11 cellular contexts compared by ENCODE assay signal in the genomic region with DNA sequence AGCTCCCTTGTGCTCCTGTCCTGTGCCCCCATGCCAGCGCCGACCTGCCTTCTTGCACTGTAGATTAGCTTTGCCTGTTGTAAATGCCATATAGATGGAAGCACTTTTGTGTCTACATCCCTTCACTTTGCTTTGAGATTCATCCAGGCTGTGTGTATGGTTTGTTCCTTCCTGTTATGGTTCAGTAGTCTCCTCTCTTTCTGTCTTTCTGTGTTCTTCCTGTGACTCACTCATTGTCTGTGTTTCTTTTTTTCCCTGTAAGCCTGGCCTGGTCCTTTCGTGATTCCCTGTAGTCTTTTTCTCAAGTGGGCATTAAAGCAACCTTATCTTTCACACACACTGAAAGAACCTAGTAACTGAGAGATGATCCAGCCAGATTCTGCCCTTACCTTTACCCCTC.
A peak's percentile ranks its signal among the peaks of the same experiment; 100 is the strongest.
DNase-seq lines count a peak whose midpoint lies in the region; ATAC-seq and TF ChIP-seq lines count a peak whose summit lies in the region.
"Had no signal": no experiment of that assay in that cellular context is flagged by ENCODE, and none has a peak within 500 bp of the region (broad histone marks: within the 10 kb centered on the region; RNA-seq: fewer than 3 reads in every experiment).

No MANE protein-coding gene starts in this region.

- 81% methylated on average over 3 of the region's 3 CpGs for WGBS in SK-N-SH (ENCODE audit: low lambda C conversion rate)

- CTCF ChIA-PET in activated CD4-positive, alpha-beta T cell treated with anti-CD3 and anti-CD28 coated beads, Interleukin-2, amount 10 ng/mL, durations not matched to agents 7 days and 5 days (lab: Charles Lee): interaction anchor here (0.9 kb wide), 1 partner anchor 10 kb away, joined by 3 read pairs; no protein-coding TSS in a partner anchor
- CTCF ChIA-PET in SK-N-SH (lab: Yijun Ruan, JAX): interaction anchor here (1.1 to 1.3 kb wide), 3 partner anchors 10 to 1101 kb away, joined by 3 to 4 read pairs (median 3); no protein-coding TSS in a partner anchor

- no peaks in the 10 kb centered on the region for H3K9me3 ChIP-seq in SK-N-SH
- H3K9me3 ChIP-seq: uterus had no signal

- H3K27ac ChIP-seq in SK-N-SH (ENCODE audit: low read depth in 2 of 2, low read length in 1 of 2): peak overlapping the region in 1 of 2 experiments; percentile 57; a peak in 2 of 4 replicates
- H3K27ac ChIP-seq: uterus had no signal

- no peak overlapping the region for H2AFZ ChIP-seq in SK-N-SH (ENCODE audit: low read depth)

- H3K27ac Mint-ChIP-seq in activated CD4-positive, alpha-beta T cell treated with anti-CD3 and anti-CD28 coated beads, Interleukin-2, amount 10 ng/mL, durations not matched to agents 7 days and 5 days: peak overlapping the region; percentile 54
- peak overlapping the region; percentile 3 for H3K27ac Mint-ChIP-seq in stimulated activated memory B cell treated with anti-CD40 and anti-IgM and Interleukin-4, amounts not matched to agents 10 μg/mL and 1 μg/mL and 100 μg/mL, for 72 hours

- no peak overlapping the region for H3K9ac ChIP-seq in SK-N-SH

- POLR2A ChIA-PET in activated CD4-positive, alpha-beta T cell treated with anti-CD3 and anti-CD28 coated beads, Interleukin-2, amount 10 ng/mL, durations not matched to agents 7 days and 5 days (lab: Charles Lee): no interaction called here
- POLR2A ChIA-PET in SK-N-SH (lab: Yijun Ruan, JAX): no interaction called here

- peaks cover 83% of the 10 kb centered on the region for H3K4me1 Mint-ChIP-seq in activated CD4-positive, alpha-beta T cell treated with anti-CD3 and anti-CD28 coated beads, Interleukin-2, amount 10 ng/mL, durations not matched to agents 7 days and 5 days
- peaks cover 79% of the 10 kb centered on the region for H3K4me1 Mint-ChIP-seq in stimulated activated memory B cell treated with anti-CD40 and anti-IgM and Interleukin-4, amounts not matched to agents 10 μg/mL and 1 μg/mL and 100 μg/mL, for 72 hours

- no peaks in the 10 kb centered on the region for H3K9me3 Mint-ChIP-seq in activated CD4-positive, alpha-beta T cell treated with anti-CD3 and anti-CD28 coated beads, Interleukin-2, amount 10 ng/mL, durations not matched to agents 7 days and 5 days
- H3K9me3 Mint-ChIP-seq in stimulated activated memory B cell treated with anti-CD40 and anti-IgM and Interleukin-4, amounts not matched to agents 10 μg/mL and 1 μg/mL and 100 μg/mL, for 72 hours: no peaks in the 10 kb centered on the region

- no peaks in the 10 kb centered on the region for H4K20me1 ChIP-seq in SK-N-SH (ENCODE audit: insufficient read depth)

- H3K4me2 ChIP-seq in SK-N-SH: peak overlapping the region; percentile 49

- no peaks in the 10 kb centered on the region for H3K36me3 ChIP-seq in SK-N-SH (replicated peaks in 1 of 2; ENCODE audit: control insufficient read depth in 1 of 2, insufficient read depth in 2 of 2, low read length in 1 of 2)
- H3K36me3 ChIP-seq: uterus had no signal

- no peaks in the 10 kb centered on the region for H3K27me3 Mint-ChIP-seq in activated CD4-positive, alpha-beta T cell treated with anti-CD3 and anti-CD28 coated beads, Interleukin-2, amount 10 ng/mL, durations not matched to agents 7 days and 5 days
- H3K27me3 Mint-ChIP-seq in stimulated activated memory B cell treated with anti-CD40 and anti-IgM and Interleukin-4, amounts not matched to agents 10 μg/mL and 1 μg/mL and 100 μg/mL, for 72 hours: no peaks in the 10 kb centered on the region

- H3K27me3 ChIP-seq in SK-N-SH (ENCODE audit: insufficient read depth): no peaks in the 10 kb centered on the region
- H3K27me3 ChIP-seq: uterus had no signal

- no peak overlapping the region for H3K4me3 Mint-ChIP-seq in activated CD4-positive, alpha-beta T cell treated with anti-CD3 and anti-CD28 coated beads, Interleukin-2, amount 10 ng/mL, durations not matched to agents 7 days and 5 days
- peak overlapping the region; percentile 0 for H3K4me3 Mint-ChIP-seq in stimulated activated memory B cell treated with anti-CD40 and anti-IgM and Interleukin-4, amounts not matched to agents 10 μg/mL and 1 μg/mL and 100 μg/mL, for 72 hours

- no peak for DNase-seq in activated CD4-positive, alpha-beta T cell treated with anti-CD3 and anti-CD28 coated beads, Interleukin-2, amount 10 ng/mL, durations not matched to agents 7 days and 5 days
- DNase-seq in activated CD4-positive, alpha-beta T cell treated with anti-CD3 and anti-CD28 coated beads for 4 hours: no peak
- DNase-seq in SK-N-SH: no peak
- DNase-seq in epithelial cell of esophagus (ENCODE audit: low read depth): peak; percentile 41
- no peak for DNase-seq in NCI-H2227 treated with DMSO at 0.1 percent for 48 hours (lab: John Stamatoyannopoulos, UW)
- DNase-seq: cortex of kidney, NCI-H187, uterus had no signal

- no peak for ATAC-seq in stimulated activated memory B cell treated with anti-CD40 and anti-IgM and Interleukin-4, amounts not matched to agents 10 μg/mL and 1 μg/mL and 100 μg/mL, for 72 hours
- ATAC-seq in HG02970 (IDR thresholded peaks at IDR 0.05; ENCODE audit: low FRiP score, unreplicated experiment): no peak
- ATAC-seq in GM18873 (IDR thresholded peaks at IDR 0.05; ENCODE audit: low FRiP score, unreplicated experiment): no peak

- H3K9me2 ChIP-seq in SK-N-SH: no peaks in the 10 kb centered on the region

- peaks cover 24 to 36% of the 10 kb centered on the region in 2 experiments; a peak in 3 of 4 replicates for H3K4me1 ChIP-seq in SK-N-SH (ENCODE audit: control insufficient read depth in 1 of 2, insufficient read depth in 2 of 2, low read depth in 1 of 2, low read length in 1 of 2)
- H3K4me1 ChIP-seq: uterus had no signal

- TF ChIP-seq CTCF in SK-N-SH (IDR thresholded peaks at IDR 0.05) (no peak), epithelial cell of esophagus (IDR thresholded peaks at IDR 0.05; ENCODE audit: insufficient read depth, low read depth, low read length, missing control alignments) (no peak)

- peaks cover 45% of the 10 kb centered on the region for H3K79me2 ChIP-seq in SK-N-SH (ENCODE audit: insufficient read depth)

- no peak overlapping the region for H3K4me3 ChIP-seq in SK-N-SH (ENCODE audit: low read depth in 2 of 2, low read length in 1 of 2)
- H3K4me3 ChIP-seq in epithelial cell of esophagus (ENCODE audit: low read length): no peak overlapping the region
- H3K4me3 ChIP-seq: uterus had no signal

- no peak for TF ChIP-seq RAD21 in SK-N-SH (IDR thresholded peaks at IDR 0.05; ENCODE audit: low read length)

- H3K36me3 Mint-ChIP-seq in activated CD4-positive, alpha-beta T cell treated with anti-CD3 and anti-CD28 coated beads, Interleukin-2, amount 10 ng/mL, durations not matched to agents 7 days and 5 days (ENCODE audit: low read depth): peaks cover 5% of the 10 kb centered on the region
- H3K36me3 Mint-ChIP-seq in stimulated activated memory B cell treated with anti-CD40 and anti-IgM and Interleukin-4, amounts not matched to agents 10 μg/mL and 1 μg/mL and 100 μg/mL, for 72 hours: no peaks in the 10 kb centered on the region

- H3F3A ChIP-seq in SK-N-SH (replicated peaks; ENCODE audit: insufficient read depth): peaks cover 5% of the 10 kb centered on the region

- TF ChIP-seq EP300 in SK-N-SH (IDR thresholded peaks at IDR 0.05; ENCODE audit: borderline replicate concordance in 1 of 2, low read depth in 1 of 2, low read length in 1 of 2): no peak

TF ChIP-seq in SK-N-SH, 30 proteins besides CTCF, POLR2A, EP300 and RAD21:
- TF ChIP-seq FOSL2 (IDR thresholded peaks at IDR 0.05; ENCODE audit: borderline replicate concordance, low read depth) (0 out of 2 replicates have a peak, but pooled peaks have one; percentile 26), TEAD4 (IDR thresholded peaks at IDR 0.05; ENCODE audit: borderline replicate concordance, insufficient read depth) (no peak)
